In the genomic region with DNA sequence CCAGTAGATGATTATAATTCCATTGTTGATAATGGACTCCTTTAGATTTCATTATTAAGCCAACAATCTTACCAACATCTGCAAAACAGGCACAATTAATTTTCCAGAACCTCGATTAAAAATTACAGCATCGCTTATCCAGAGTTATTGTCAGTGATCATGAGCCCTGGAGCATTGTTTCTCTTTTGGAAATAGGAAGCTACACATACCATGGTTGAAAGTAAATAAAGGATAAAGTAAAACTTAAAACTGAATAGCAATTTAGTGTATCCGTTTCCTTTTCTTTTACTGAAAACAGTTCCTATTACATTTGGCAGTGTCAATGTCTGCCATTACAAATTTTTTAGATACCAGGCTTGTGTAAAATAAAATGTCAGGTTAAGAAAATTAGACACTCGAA, we compare ENCODE assay signal across 13 cellular contexts. TPM values are rescaled to one million over a fixed set of nuclear protein-coding genes. Genes with fewer than 3 reads are reported as not detected.
A peak's percentile ranks its signal among the peaks of the same experiment; 100 is the strongest.
DNase-seq lines count a peak whose midpoint lies in the region; ATAC-seq and TF ChIP-seq lines count a peak whose summit lies in the region.
"Had no signal": no experiment of that assay in that cellular context is flagged by ENCODE, and none has a peak within 500 bp of the region (broad histone marks: within the 10 kb centered on the region; RNA-seq: fewer than 3 reads in every experiment).

No MANE protein-coding gene starts in this region.

- no peaks in the 10 kb centered on the region for H3K27me3 Mint-ChIP-seq in Caco-2 (ENCODE audit: insufficient read depth, unreplicated experiment)
- peaks cover 0 to 41% of the 10 kb centered on the region in 2 donors for H3K27me3 Mint-ChIP-seq in effector memory CD8-positive, alpha-beta T cell

- ATAC-seq in gastrocnemius medialis: no peak
- ATAC-seq in effector memory CD8-positive, alpha-beta T cell (replicated peaks): no peak
- ATAC-seq in GM19395 (IDR thresholded peaks at IDR 0.05; ENCODE audit: unreplicated experiment): no peak
- ATAC-seq in GM18517 (IDR thresholded peaks at IDR 0.05; ENCODE audit: unreplicated experiment): no peak

- H3K36me3 ChIP-seq in Caco-2 (ENCODE audit: control insufficient read depth, insufficient read depth, low read length) (no peaks in the 10 kb centered on the region; the same call in 1 of the 2 replicates), brain microvascular endothelial cell (replicated peaks) (no peaks in the 10 kb centered on the region), gastrocnemius medialis (no peaks in the 10 kb centered on the region)

- TSS peak; percentile 32 for BruUV-seq in Caco-2 (replicated peaks; lab: Mats Ljungman, UMichigan)

- H3K4me1 ChIP-seq in Caco-2 (peaks cover 40% of the 10 kb centered on the region), gastrocnemius medialis (peaks cover 21 to 30% of the 10 kb centered on the region in 2 donors)

- H3K9me3 ChIP-seq in Caco-2 (no peaks in the 10 kb centered on the region), gastrocnemius medialis (no peaks in the 10 kb centered on the region)

- H3K9me3 Mint-ChIP-seq in Caco-2 (ENCODE audit: unreplicated experiment): no peaks in the 10 kb centered on the region
- H3K9me3 Mint-ChIP-seq in effector memory CD8-positive, alpha-beta T cell: no peaks in the 10 kb centered on the region

- no peak for TF ChIP-seq POLR2A in gastrocnemius medialis (IDR thresholded peaks at IDR 0.05)

- H3K36me3 Mint-ChIP-seq in Caco-2 (ENCODE audit: insufficient read depth, unreplicated experiment): peaks cover 35% of the 10 kb centered on the region
- H3K36me3 Mint-ChIP-seq in effector memory CD8-positive, alpha-beta T cell (ENCODE audit: insufficient read depth): no peaks in the 10 kb centered on the region

- peak overlapping the region; percentile 85 for H3K4me3 Mint-ChIP-seq in Caco-2 (ENCODE audit: unreplicated experiment)
- H3K4me3 Mint-ChIP-seq in effector memory CD8-positive, alpha-beta T cell: no peak overlapping the region

- CTCF ChIA-PET in Caco-2 (lab: Charles Lee): no interaction called here

- peaks cover 24% of the 10 kb centered on the region for H3K4me1 Mint-ChIP-seq in Caco-2 (ENCODE audit: low read depth, unreplicated experiment)
- no peaks in the 10 kb centered on the region for H3K4me1 Mint-ChIP-seq in effector memory CD8-positive, alpha-beta T cell (ENCODE audit: low read depth in 2 of 2)

- DNase-seq in Caco-2 (no peak), brain microvascular endothelial cell (no peak), kidney tubule cell (ENCODE audit: low spot score) (peak; percentile 13), gastrocnemius medialis (no peak), NCI-H1105 treated with DMSO at 0.1 percent for 48 hours (lab: John Stamatoyannopoulos, UW) (no peak)
- DNase-seq in effector memory CD8-positive, alpha-beta T cell: no peak
- DNase-seq: activated naive CD4-positive, alpha-beta T cell treated with anti-CD3 and anti-CD28 coated beads, Interleukin-2, amount 50 U/mL, for 16 hours; midbrain; NCI-H2171 treated with DMSO at 0.1 percent for 48 hours; stimulated activated CD4-positive, alpha-beta T cell treated with anti-CD3 and anti-CD28 coated beads, Interleukin-2, amount 100 ng/mL, for 48 hours had no signal

- H3K27me3 ChIP-seq in Caco-2 (replicated peaks; ENCODE audit: control insufficient read depth, insufficient read depth, low read length) (no peaks in the 10 kb centered on the region), brain microvascular endothelial cell (replicated peaks) (peaks cover 93% of the 10 kb centered on the region), gastrocnemius medialis (no peaks in the 10 kb centered on the region)

- no peak overlapping the region for H3K4me3 ChIP-seq in Caco-2 (ENCODE audit: low read depth, low read length)
- H3K4me3 ChIP-seq in brain microvascular endothelial cell (ENCODE audit: low read depth, low read length): peak overlapping the region; percentile 57
- H3K4me3 ChIP-seq in gastrocnemius medialis: peak overlapping the region in 1 of 4 donors; percentile 53

- in situ Hi-C loops in brain microvascular endothelial cell (cut with HindIII; ENCODE audit: low pct_ligation_motif_present, low sequenced_read_pairs) (no loop called here), gastrocnemius medialis (cut with MboI; ENCODE audit: low sequenced_read_pairs in 4 of 4) (no loop called here)

- intact Hi-C loops in Caco-2 (cut with micrococcal nuclease; ENCODE audit: unreplicated experiment) (no loop called here), gastrocnemius medialis (cut with DNase I; ENCODE audit: low total_unique reads) (no loop called here)

- POLR2A ChIA-PET in Caco-2 (lab: Charles Lee): interaction anchor here (2.1 kb wide), 1 partner anchor 10 kb away, joined by 4 read pairs; no protein-coding TSS in a partner anchor

- TF ChIP-seq CTCF in Caco-2 (IDR thresholded peaks at IDR 0.05; ENCODE audit: insufficient read depth in 1 of 2, low read depth in 1 of 2, low read length in 1 of 2, severe bottlenecking in 1 of 2, unreplicated experiment in 1 of 2): no peak
- TF ChIP-seq CTCF in brain microvascular endothelial cell (IDR thresholded peaks at IDR 0.05; ENCODE audit: low read depth, low read length, missing control alignments): no peak
- no peak for TF ChIP-seq CTCF in gastrocnemius medialis (IDR thresholded peaks at IDR 0.05 in 4 of 5, conservative IDR thresholded peaks at IDR 0.05 in 1 of 5)

- H3K27ac Mint-ChIP-seq in Caco-2 (ENCODE audit: unreplicated experiment): no peak overlapping the region
- H3K27ac Mint-ChIP-seq in effector memory CD8-positive, alpha-beta T cell: no peak overlapping the region

- H3K27ac ChIP-seq in brain microvascular endothelial cell (no peak overlapping the region), gastrocnemius medialis (peak overlapping the region; percentile 66 to 87 (median 82))

RNA-seq across cellular contexts. Expression of a gene that starts 9.9 kb away (rescaled TPM):
- total RNA-seq in Caco-2 (2022) (1.5 and 1.8 TPM in 2 replicates), gastrocnemius medialis (under 1 TPM in 3 of 4 donors, not detected in 1; 0.29 to 0.88 (median 0.38) TPM)
- total RNA-seq: cerebellum had no signal

RNA-seq across cellular contexts. Expression of a gene that starts 16.6 kb away (rescaled TPM):
- total RNA-seq in Caco-2 (2022) (18.5 and 18.8 TPM in 2 replicates), gastrocnemius medialis (under 1 TPM in 2 of 4 donors, not detected in 2; 0.16 to 0.36 TPM)
- total RNA-seq: cerebellum had no signal

RNA-seq across cellular contexts. Expression of a gene that starts 18.2 kb away (rescaled TPM):
- total RNA-seq in Caco-2 (2022): 4.8 and 5.5 TPM in 2 replicates
- total RNA-seq in gastrocnemius medialis: 1 to 10 TPM; 1.7 to 4.2 (median 2.9) TPM
- total RNA-seq: cerebellum had no signal

RNA-seq across cellular contexts. Expression of a gene that starts 31.1 kb away (rescaled TPM):
- total RNA-seq in Caco-2 (2022): 4.3 and 4.9 TPM in 2 replicates
- 1 to 10 TPM; 2.7 to 7.1 (median 7.0) TPM for total RNA-seq in gastrocnemius medialis
- total RNA-seq: cerebellum had no signal

RNA-seq across cellular contexts. Expression of a gene that starts 35.2 kb away (rescaled TPM):
- total RNA-seq in Caco-2 (2022) (5.6 and 8.1 TPM in 2 replicates), gastrocnemius medialis (1 to 10 TPM; 2.6 to 5.6 (median 4.2) TPM)
- total RNA-seq: cerebellum had no signal

Comparison
In these comparisons a context has a peak if more than half of its experiments do, and no peak if none do; other contexts are left out.
1. RNA of a gene that starts 16.6 kb away (total RNA-seq): 18.5 to 18.8 TPM in Caco-2; 0.16 to 0.36 TPM in gastrocnemius medialis; every median in the first group is over 10 times any median in the second.